10 cellular contexts compared by ENCODE assay signal in the genomic region with DNA sequence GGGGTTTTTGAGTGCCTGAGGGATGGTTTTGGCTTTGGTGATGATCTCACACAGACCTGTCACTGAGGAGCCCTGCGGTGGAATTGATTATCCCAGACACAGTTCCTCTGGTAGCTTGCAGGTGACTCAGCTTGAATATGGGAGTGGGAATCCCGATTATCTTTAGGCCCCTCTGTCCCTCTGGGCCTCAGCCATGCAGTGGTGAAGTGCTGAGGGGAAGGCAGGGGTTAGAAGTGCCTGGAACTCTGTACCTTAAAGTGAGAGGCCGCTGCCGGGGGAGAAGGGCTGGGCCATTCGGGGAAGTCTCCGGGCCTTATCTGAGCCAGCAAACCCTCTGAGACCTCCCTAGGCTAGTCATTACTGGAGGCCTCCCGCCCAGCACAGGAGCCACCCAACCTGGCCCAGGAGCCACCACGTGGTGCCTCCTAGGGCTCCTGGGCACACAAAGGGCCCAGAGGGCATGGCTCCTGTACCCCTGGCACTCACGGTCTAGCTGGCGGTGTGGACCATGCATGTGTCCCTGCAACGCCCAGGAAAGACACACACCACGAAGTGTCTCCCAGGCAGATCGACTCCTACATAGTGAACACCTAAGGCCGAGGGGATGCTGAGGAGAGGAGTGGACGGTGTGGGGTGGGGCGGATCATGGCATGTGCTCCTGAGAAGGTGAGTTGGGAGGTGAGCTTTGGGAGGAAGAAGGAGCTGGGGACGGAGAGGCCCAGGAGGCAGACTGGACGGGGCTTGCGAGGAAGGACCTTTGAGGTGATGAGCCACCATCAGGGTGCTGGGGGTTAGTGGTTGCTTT. TPM values are rescaled to one million over a fixed set of nuclear protein-coding genes. Genes with fewer than 3 reads are reported as not detected.
DNase-seq lines count a peak whose midpoint lies in the region; ATAC-seq, FAIRE-seq and TF ChIP-seq lines count a peak whose summit lies in the region.
"Had no signal": no experiment of that assay in that cellular context is flagged by ENCODE, and none has a peak within 500 bp of the region (broad histone marks: within the 10 kb centered on the region; RNA-seq: fewer than 3 reads in every experiment).

No MANE protein-coding gene starts in this region.

- no peak for FAIRE-seq in bronchial epithelial cell (lab: Jason Lieb, UNC)

- DNase-seq in cardiac muscle cell (ENCODE audit: low read depth in 1 of 2, low spot score in 1 of 2) (no peak), cardiac septum (ENCODE audit: low spot score) (no peak), bronchial epithelial cell (ENCODE audit: low read depth) (peak; percentile 46), MM.1S (no peak), NCI-H82 treated with DMSO at 0.1 percent for 48 hours (lab: John Stamatoyannopoulos, UW; ENCODE audit: unreplicated experiment) (no peak), HuH-7 (ENCODE audit: low spot score) (no peak)
- DNase-seq: Calu3, NCI-H226 had no signal

- no peak overlapping the region for H3K4me3 ChIP-seq in cardiac muscle cell
- no peak overlapping the region for H3K4me3 ChIP-seq in bronchial epithelial cell (ENCODE audit: low read depth, low read length)
- no peak overlapping the region for H3K4me3 ChIP-seq in mucosa of rectum (ENCODE audit: low read length in 2 of 2)
- no peak overlapping the region for H3K4me3 ChIP-seq in MM.1S (ENCODE audit: low read length)

- ATAC-seq in GM21825 (IDR thresholded peaks at IDR 0.05; ENCODE audit: unreplicated experiment), result no peak

- H3K4me1 ChIP-seq in cardiac muscle cell (ENCODE audit: low read depth) (peaks cover 74% of the 10 kb centered on the region), mucosa of rectum (ENCODE audit: control insufficient read depth in 2 of 2, insufficient read depth in 2 of 2, low read length in 2 of 2) (peaks cover 22 to 31% of the 10 kb centered on the region in 2 donors), MM.1S (ENCODE audit: low read length) (no peaks in the 10 kb centered on the region)

- H3K9me3 ChIP-seq in cardiac muscle cell (ENCODE audit: low read depth) (no peaks in the 10 kb centered on the region), mucosa of rectum (ENCODE audit: control insufficient read depth in 2 of 2, low read length in 2 of 2) (no peaks in the 10 kb centered on the region), MM.1S (replicated peaks; ENCODE audit: insufficient read depth, low read length) (no peaks in the 10 kb centered on the region)

- no peaks in the 10 kb centered on the region for H3F3A ChIP-seq in MM.1S (ENCODE audit: insufficient read depth, low read length)

- H3K27ac ChIP-seq in cardiac muscle cell (peak overlapping the region; percentile 97), mucosa of rectum (ENCODE audit: low read depth in 2 of 2, low read length in 2 of 2) (peak overlapping the region; percentile 46 to 57), MM.1S (ENCODE audit: low read length) (no peak overlapping the region)

- no peaks in the 10 kb centered on the region for H3K79me2 ChIP-seq in MM.1S (ENCODE audit: low read length)

- H3K27me3 ChIP-seq in cardiac muscle cell (no peaks in the 10 kb centered on the region), bronchial epithelial cell (ENCODE audit: control insufficient read depth, insufficient read depth, low read length) (no peaks in the 10 kb centered on the region), mucosa of rectum (ENCODE audit: control insufficient read depth in 2 of 2, insufficient read depth in 2 of 2, low read length in 2 of 2) (no peaks in the 10 kb centered on the region), MM.1S (replicated peaks; ENCODE audit: insufficient read depth, low read length) (no peaks in the 10 kb centered on the region)

- H3K9me2 ChIP-seq in MM.1S (replicated peaks; ENCODE audit: insufficient read depth, low read length), result no peaks in the 10 kb centered on the region

- no peaks in the 10 kb centered on the region for H4K20me1 ChIP-seq in MM.1S (ENCODE audit: insufficient read depth, low read length)

- no peak overlapping the region for H2AFZ ChIP-seq in MM.1S (ENCODE audit: low read length)

- H3K9ac ChIP-seq in mucosa of rectum (ENCODE audit: low read depth in 1 of 2, low read length in 2 of 2) (no peak overlapping the region), MM.1S (ENCODE audit: low read length) (no peak overlapping the region)

- intact Hi-C loops in cardiac septum (cut with DNase I), result no loop called here

- H3K36me3 ChIP-seq in cardiac muscle cell (no peaks in the 10 kb centered on the region), bronchial epithelial cell (ENCODE audit: control insufficient read depth, insufficient read depth, low read length) (peaks cover 13% of the 10 kb centered on the region), mucosa of rectum (ENCODE audit: control insufficient read depth in 2 of 2, insufficient read depth in 2 of 2, low read length in 2 of 2) (peaks cover 0 to 3% of the 10 kb centered on the region in 2 donors), MM.1S (replicated peaks; ENCODE audit: insufficient read depth, low read length) (no peaks in the 10 kb centered on the region)

- H3K4me2 ChIP-seq in MM.1S (ENCODE audit: low read depth, low read length), result no peak overlapping the region

- TF ChIP-seq CTCF in cardiac muscle cell (IDR thresholded peaks at IDR 0.05; ENCODE audit: low read depth, low read length) (no peak), bronchial epithelial cell (IDR thresholded peaks at IDR 0.05; ENCODE audit: insufficient read depth, low read length, severe bottlenecking) (no peak), MM.1S (IDR thresholded peaks at IDR 0.05; ENCODE audit: low read length) (no peak)

RNA-seq across cellular contexts. Expression of a gene that starts 56.2 kb away (rescaled TPM):
- total RNA-seq in cardiac muscle cell, result 283 and 324 TPM in 2 replicates
- 347 and 375 TPM in 2 replicates for polyA plus RNA-seq in cardiac muscle cell
- total RNA-seq in cardiac septum, result 315 TPM
- 170 and 182 TPM in 2 replicates for total RNA-seq in bronchial epithelial cell
